2 cellular contexts compared by ENCODE assay signal in the genomic region with DNA sequence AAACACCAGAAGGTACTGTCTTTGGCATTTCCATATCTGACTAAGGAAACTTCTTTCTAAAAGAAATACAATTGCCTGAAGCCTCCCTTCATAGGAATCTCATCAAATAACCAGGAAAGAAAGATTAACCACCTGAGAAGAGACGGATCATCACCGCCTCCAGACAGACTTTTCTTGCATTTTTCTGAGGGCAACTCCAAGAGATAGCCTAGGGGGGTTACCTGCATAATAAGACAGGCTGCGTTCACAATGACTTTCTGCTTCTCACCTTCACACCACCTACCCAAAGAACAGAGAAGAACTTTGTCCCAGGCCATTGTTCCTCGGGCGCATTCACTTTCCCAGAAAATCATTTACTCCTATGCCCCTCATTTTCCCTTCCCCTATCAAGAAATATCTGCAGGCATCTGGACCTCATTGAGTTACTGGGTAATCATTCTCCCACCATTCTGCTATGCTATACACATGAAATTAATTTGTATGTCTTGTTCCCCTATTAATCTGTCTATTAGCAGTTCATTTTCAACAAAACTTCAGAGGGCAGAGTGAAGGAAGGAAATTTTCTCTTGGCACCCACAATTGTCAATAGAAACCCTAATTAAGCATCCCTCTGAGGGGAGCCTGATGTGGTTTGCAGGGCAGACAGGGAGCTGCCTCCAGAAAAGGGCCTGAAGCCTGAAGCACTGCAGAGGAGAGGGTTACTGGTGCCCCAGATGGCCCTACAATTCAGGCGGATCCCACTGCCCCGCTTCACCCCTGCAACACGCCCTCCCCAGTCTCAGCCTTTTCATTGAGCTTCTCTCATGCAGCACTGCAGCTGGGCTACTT.
TF ChIP-seq lines count a peak whose summit lies in the region.

No MANE protein-coding gene starts in this region.

TF ChIP-seq in GM23338, 12 proteins besides CTCF, POLR2A, EP300 and RAD21 (continues in another document):
- TF ChIP-seq, protein P1, sequence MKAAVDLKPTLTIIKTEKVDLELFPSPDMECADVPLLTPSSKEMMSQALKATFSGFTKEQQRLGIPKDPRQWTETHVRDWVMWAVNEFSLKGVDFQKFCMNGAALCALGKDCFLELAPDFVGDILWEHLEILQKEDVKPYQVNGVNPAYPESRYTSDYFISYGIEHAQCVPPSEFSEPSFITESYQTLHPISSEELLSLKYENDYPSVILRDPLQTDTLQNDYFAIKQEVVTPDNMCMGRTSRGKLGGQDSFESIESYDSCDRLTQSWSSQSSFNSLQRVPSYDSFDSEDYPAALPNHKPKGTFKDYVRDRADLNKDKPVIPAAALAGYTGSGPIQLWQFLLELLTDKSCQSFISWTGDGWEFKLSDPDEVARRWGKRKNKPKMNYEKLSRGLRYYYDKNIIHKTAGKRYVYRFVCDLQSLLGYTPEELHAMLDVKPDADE (IDR thresholded peaks at IDR 0.05), result no peak
- no peak for TF ChIP-seq CREB1 (CRISPR knock-in tag; IDR thresholded peaks at IDR 0.05; ENCODE audit: low read depth)
- TF ChIP-seq ZNF331 (CRISPR knock-in tag; IDR thresholded peaks at IDR 0.05; ENCODE audit: low read depth), result no peak
- TF ChIP-seq EZH2 (IDR thresholded peaks at IDR 0.05; ENCODE audit: low read depth, unreplicated experiment), result no peak
- no peak for TF ChIP-seq POLR2AphosphoS5 (IDR thresholded peaks at IDR 0.05; ENCODE audit: low read depth)
- no peak for TF ChIP-seq EZH2phosphoT487 (IDR thresholded peaks at IDR 0.05; ENCODE audit: unreplicated experiment)
- no peak for TF ChIP-seq ZNF114 (CRISPR knock-in tag; IDR thresholded peaks at IDR 0.05)
- no peak for TF ChIP-seq NANOG (IDR thresholded peaks at IDR 0.05; ENCODE audit: borderline replicate concordance)
- no peak for TF ChIP-seq JUNB (IDR thresholded peaks at IDR 0.05; ENCODE audit: unreplicated experiment)
- TF ChIP-seq, protein P2, sequence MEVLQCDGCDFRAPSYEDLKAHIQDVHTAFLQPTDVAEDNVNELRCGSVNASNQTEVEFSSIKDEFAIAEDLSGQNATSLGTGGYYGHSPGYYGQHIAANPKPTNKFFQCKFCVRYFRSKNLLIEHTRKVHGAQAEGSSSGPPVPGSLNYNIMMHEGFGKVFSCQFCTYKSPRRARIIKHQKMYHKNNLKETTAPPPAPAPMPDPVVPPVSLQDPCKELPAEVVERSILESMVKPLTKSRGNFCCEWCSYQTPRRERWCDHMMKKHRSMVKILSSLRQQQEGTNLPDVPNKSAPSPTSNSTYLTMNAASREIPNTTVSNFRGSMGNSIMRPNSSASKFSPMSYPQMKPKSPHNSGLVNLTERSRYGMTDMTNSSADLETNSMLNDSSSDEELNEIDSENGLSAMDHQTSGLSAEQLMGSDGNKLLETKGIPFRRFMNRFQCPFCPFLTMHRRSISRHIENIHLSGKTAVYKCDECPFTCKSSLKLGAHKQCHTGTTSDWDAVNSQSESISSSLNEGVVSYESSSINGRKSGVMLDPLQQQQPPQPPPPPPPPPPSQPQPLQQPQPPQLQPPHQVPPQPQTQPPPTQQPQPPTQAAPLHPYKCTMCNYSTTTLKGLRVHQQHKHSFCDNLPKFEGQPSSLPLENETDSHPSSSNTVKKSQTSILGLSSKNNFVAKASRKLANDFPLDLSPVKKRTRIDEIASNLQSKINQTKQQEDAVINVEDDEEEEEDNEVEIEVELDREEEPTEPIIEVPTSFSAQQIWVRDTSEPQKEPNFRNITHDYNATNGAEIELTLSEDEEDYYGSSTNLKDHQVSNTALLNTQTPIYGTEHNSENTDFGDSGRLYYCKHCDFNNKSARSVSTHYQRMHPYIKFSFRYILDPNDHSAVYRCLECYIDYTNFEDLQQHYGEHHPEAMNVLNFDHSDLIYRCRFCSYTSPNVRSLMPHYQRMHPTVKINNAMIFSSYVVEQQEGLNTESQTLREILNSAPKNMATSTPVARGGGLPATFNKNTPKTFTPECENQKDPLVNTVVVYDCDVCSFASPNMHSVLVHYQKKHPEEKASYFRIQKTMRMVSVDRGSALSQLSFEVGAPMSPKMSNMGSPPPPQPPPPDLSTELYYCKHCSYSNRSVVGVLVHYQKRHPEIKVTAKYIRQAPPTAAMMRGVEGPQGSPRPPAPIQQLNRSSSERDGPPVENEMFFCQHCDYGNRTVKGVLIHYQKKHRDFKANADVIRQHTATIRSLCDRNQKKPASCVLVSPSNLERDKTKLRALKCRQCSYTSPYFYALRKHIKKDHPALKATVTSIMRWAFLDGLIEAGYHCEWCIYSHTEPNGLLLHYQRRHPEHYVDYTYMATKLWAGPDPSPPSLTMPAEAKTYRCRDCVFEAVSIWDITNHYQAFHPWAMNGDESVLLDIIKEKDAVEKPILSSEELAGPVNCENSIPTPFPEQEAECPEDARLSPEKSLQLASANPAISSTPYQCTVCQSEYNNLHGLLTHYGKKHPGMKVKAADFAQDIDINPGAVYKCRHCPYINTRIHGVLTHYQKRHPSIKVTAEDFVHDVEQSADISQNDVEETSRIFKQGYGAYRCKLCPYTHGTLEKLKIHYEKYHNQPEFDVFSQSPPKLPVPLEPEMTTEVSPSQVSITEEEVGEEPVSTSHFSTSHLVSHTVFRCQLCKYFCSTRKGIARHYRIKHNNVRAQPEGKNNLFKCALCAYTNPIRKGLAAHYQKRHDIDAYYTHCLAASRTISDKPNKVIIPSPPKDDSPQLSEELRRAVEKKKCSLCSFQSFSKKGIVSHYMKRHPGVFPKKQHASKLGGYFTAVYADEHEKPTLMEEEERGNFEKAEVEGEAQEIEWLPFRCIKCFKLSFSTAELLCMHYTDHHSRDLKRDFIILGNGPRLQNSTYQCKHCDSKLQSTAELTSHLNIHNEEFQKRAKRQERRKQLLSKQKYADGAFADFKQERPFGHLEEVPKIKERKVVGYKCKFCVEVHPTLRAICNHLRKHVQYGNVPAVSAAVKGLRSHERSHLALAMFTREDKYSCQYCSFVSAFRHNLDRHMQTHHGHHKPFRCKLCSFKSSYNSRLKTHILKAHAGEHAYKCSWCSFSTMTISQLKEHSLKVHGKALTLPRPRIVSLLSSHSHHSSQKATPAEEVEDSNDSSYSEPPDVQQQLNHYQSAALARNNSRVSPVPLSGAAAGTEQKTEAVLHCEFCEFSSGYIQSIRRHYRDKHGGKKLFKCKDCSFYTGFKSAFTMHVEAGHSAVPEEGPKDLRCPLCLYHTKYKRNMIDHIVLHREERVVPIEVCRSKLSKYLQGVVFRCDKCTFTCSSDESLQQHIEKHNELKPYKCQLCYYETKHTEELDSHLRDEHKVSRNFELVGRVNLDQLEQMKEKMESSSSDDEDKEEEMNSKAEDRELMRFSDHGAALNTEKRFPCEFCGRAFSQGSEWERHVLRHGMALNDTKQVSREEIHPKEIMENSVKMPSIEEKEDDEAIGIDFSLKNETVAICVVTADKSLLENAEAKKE (CRISPR knock-in tag; IDR thresholded peaks at IDR 0.05), result no peak
- no peak for TF ChIP-seq STAT1 (IDR thresholded peaks at IDR 0.05; ENCODE audit: unreplicated experiment)

TF ChIP-seq in SK-N-SH, 30 proteins besides CTCF, POLR2A, EP300 and RAD21:
- TF ChIP-seq, protein P3, sequence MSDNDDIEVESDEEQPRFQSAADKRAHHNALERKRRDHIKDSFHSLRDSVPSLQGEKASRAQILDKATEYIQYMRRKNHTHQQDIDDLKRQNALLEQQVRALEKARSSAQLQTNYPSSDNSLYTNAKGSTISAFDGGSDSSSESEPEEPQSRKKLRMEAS (IDR thresholded peaks at IDR 0.05; ENCODE audit: low read depth), result no peak
- TF ChIP-seq RCOR1 (IDR thresholded peaks at IDR 0.05; ENCODE audit: low read length) (peak; percentile 50; the same call in 1 of the 2 replicates), JUND (IDR thresholded peaks at IDR 0.05) (no peak)
TF ChIP-seq in SK-N-SH: peak in this region for 1.
